ENCODE assay signal across 14 cellular contexts in genomic region chr6:157832250-157832967, GRCh38. TPM values are rescaled to one million over a fixed set of nuclear protein-coding genes. Genes with fewer than 3 reads are reported as not detected.
DNase-seq lines count a peak whose midpoint lies in the region; ATAC-seq, FAIRE-seq and TF ChIP-seq lines count a peak whose summit lies in the region.
"Had no signal": no experiment of that assay in that cellular context is flagged by ENCODE, and none has a peak within 500 bp of the region (broad histone marks: within the 10 kb centered on the region; RNA-seq: fewer than 3 reads in every experiment).

No MANE protein-coding gene starts in this region.

- H3K36me3 Mint-ChIP-seq in GM23338 (ENCODE audit: low read depth), result 0 out of 3 replicates have a peak, but pooled peaks cover 5% of the 10 kb centered on the region
- peaks cover 76% of the 10 kb centered on the region for H3K36me3 Mint-ChIP-seq in nephron progenitor cell (ENCODE audit: low read depth)

- H2AFZ ChIP-seq in GM23338, result no peak overlapping the region

- no peak for FAIRE-seq in bronchial epithelial cell (lab: Jason Lieb, UNC)
- FAIRE-seq: islet of Langerhans had no signal

- TF ChIP-seq CTCF in GM23338 (conservative IDR thresholded peaks at IDR 0.05; ENCODE audit: low read depth in 2 of 2) (no peak), bronchial epithelial cell (IDR thresholded peaks at IDR 0.05; ENCODE audit: insufficient read depth, low read length, severe bottlenecking) (no peak), nephron progenitor cell (IDR thresholded peaks at IDR 0.05) (no peak)

- H3K79me2 ChIP-seq in GM23338 (replicated peaks; ENCODE audit: insufficient read depth), result peaks cover 97% of the 10 kb centered on the region

- H3K27ac Mint-ChIP-seq in GM23338 (peak overlapping the region; percentile 92), nephron progenitor cell (peak overlapping the region; percentile 97)

- H3K4me1 Mint-ChIP-seq in GM23338, result peaks cover 66% of the 10 kb centered on the region
- peaks cover 45% of the 10 kb centered on the region for H3K4me1 Mint-ChIP-seq in nephron progenitor cell

- DNase-seq in GM23338 (ENCODE audit: low spot score), result no peak
- peak; percentile 41 for DNase-seq in NCI-H69 (lab: John Stamatoyannopoulos, UW)
- DNase-seq in bronchial epithelial cell (ENCODE audit: low read depth), result peak; percentile 37
- no peak for DNase-seq in nephron progenitor cell
- no peak for DNase-seq in midbrain (lab: John Stamatoyannopoulos, UW)
- no peak for DNase-seq in NCI-H1092 treated with DMSO at 0.1 percent for 48 hours (lab: John Stamatoyannopoulos, UW)
- DNase-seq: NCI-H748 treated with DMSO at 0.1 percent for 48 hours; stimulated activated naive CD4-positive, alpha-beta T cell treated with Interleukin-2 at 50 U/mL for 16 hours; T-cell had no signal

- H3K4me2 ChIP-seq in GM23338, result peak overlapping the region; percentile 69

- no peak; the same call in 2 of the 3 replicates for ATAC-seq in GM23338
- no peak for ATAC-seq in HG03139 (IDR thresholded peaks at IDR 0.05; ENCODE audit: unreplicated experiment)
- no peak for ATAC-seq in HG03095 (IDR thresholded peaks at IDR 0.05; ENCODE audit: unreplicated experiment)
- ATAC-seq: T-cell had no signal

- no peaks in the 10 kb centered on the region for H3K9me3 Mint-ChIP-seq in GM23338
- peaks cover 52% of the 10 kb centered on the region for H3K9me3 Mint-ChIP-seq in nephron progenitor cell
- H3K9me3 Mint-ChIP-seq: T-cell had no signal

- peak overlapping the region; percentile 92 for H3K27ac ChIP-seq in GM23338 (ENCODE audit: low read depth)
- H3K27ac ChIP-seq: ascending aorta, HL-60 had no signal

- H3K4me3 ChIP-seq in GM23338 (no peak overlapping the region), bronchial epithelial cell (ENCODE audit: low read depth, low read length) (no peak overlapping the region)
- H3K4me3 ChIP-seq: ascending aorta had no signal

- peaks cover 48% of the 10 kb centered on the region for H3K4me1 ChIP-seq in GM23338 (ENCODE audit: insufficient read depth)

- H3F3A ChIP-seq in GM23338 (replicated peaks; ENCODE audit: low read depth), result no peaks in the 10 kb centered on the region

- H3K9me2 ChIP-seq in GM23338 (ENCODE audit: insufficient read depth), result no peaks in the 10 kb centered on the region

- no peaks in the 10 kb centered on the region for H3K27me3 ChIP-seq in GM23338 (ENCODE audit: insufficient read depth)
- H3K27me3 ChIP-seq in bronchial epithelial cell (ENCODE audit: control insufficient read depth, insufficient read depth, low read length), result no peaks in the 10 kb centered on the region
- H3K27me3 ChIP-seq: ascending aorta had no signal

- H3K27me3 Mint-ChIP-seq in GM23338 (ENCODE audit: insufficient read depth, low read depth, poor library complexity), result peaks cover 3% of the 10 kb centered on the region
- H3K27me3 Mint-ChIP-seq in nephron progenitor cell (ENCODE audit: low read depth, poor library complexity), result no peaks in the 10 kb centered on the region
- H3K27me3 Mint-ChIP-seq: T-cell had no signal

- H4K20me1 ChIP-seq in GM23338 (replicated peaks; ENCODE audit: insufficient read depth), result no peaks in the 10 kb centered on the region

- peak overlapping the region; percentile 60; the same call in 1 of the 3 replicates for H3K4me3 Mint-ChIP-seq in GM23338
- H3K4me3 Mint-ChIP-seq in nephron progenitor cell, result no peak overlapping the region

- H3K36me3 ChIP-seq in GM23338 (ENCODE audit: insufficient read depth) (no peaks in the 10 kb centered on the region), bronchial epithelial cell (ENCODE audit: control insufficient read depth, insufficient read depth, low read length) (no peaks in the 10 kb centered on the region)
- H3K36me3 ChIP-seq: ascending aorta had no signal

TF ChIP-seq in GM23338, 12 proteins besides CTCF, POLR2A, EP300 and RAD21 (continues in another document):
- TF ChIP-seq EZH2 (IDR thresholded peaks at IDR 0.05; ENCODE audit: low read depth, unreplicated experiment) (no peak), ZNF114 (CRISPR knock-in tag; IDR thresholded peaks at IDR 0.05) (no peak), REST (IDR thresholded peaks at IDR 0.05; ENCODE audit: unreplicated experiment) (no peak), STAT1 (IDR thresholded peaks at IDR 0.05; ENCODE audit: unreplicated experiment) (no peak), ZNF331 (CRISPR knock-in tag; IDR thresholded peaks at IDR 0.05; ENCODE audit: low read depth) (no peak), ZNF462 (CRISPR knock-in tag; IDR thresholded peaks at IDR 0.05) (no peak)

RNA-seq across cellular contexts. Expression of gene SNX9, which starts 9.4 kb away (rescaled TPM):
- 21.2 and 23.3 TPM in 2 replicates for total RNA-seq in GM23338 (2014; rRNA removed; shearing (Covaris generic))
- polyA plus RNA-seq in GM23338 (2016; fragmentation: Nextera tagmentation; extraction: Ambion mirVana), result 18.1 and 18.4 TPM in 2 replicates
- 25.5 and 26.6 TPM in 2 replicates for total RNA-seq in bronchial epithelial cell

Comparison
In these comparisons a context has a peak if more than half of its experiments do, and no peak if none do; other contexts are left out.
1. DNase-seq: peak in NCI-H69 (single experiment) and bronchial epithelial cell (single experiment); none in GM23338 (single experiment), nephron progenitor cell (single experiment), midbrain (single experiment) and NCI-H1092 treated with DMSO at 0.1 percent for 48 hours (single experiment).